In the genomic region with DNA sequence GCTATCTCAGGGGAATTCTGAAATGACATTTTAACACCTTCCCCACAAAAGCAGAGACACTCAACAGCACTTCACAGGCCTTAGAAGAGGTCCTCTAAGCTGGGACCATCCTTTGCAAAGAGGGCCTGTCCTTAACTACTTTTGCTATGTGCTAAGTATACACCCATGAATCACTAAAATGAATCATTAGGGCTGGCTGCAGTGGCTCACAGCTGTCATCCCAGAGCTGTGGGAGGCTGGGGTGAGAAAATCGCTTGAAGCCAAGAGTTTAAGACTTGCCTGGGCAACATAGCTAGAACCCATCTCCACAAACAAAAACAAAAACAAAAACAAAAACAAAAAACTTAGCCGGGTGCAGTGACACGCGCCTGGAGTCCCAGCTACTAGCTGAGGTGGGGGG, we compare ENCODE assay signal across 8 cellular contexts. TPM values are rescaled to one million over a fixed set of nuclear protein-coding genes. Genes with fewer than 3 reads are reported as not detected.
DNase-seq lines count a peak whose midpoint lies in the region; ATAC-seq and TF ChIP-seq lines count a peak whose summit lies in the region.

No MANE protein-coding gene starts in this region.

- H3K27me3 Mint-ChIP-seq in activated naive CD8-positive, alpha-beta T cell treated with anti-CD3 and anti-CD28 coated beads, Interleukin-2, amount 50 U/mL, for 24 hours: no peaks in the 10 kb centered on the region

- H3K9me3 Mint-ChIP-seq in activated naive CD8-positive, alpha-beta T cell treated with anti-CD3 and anti-CD28 coated beads, Interleukin-2, amount 50 U/mL, for 24 hours: no peaks in the 10 kb centered on the region

- intact Hi-C loops in left lung (cut with DNase I): no loop called here

- no peaks in the 10 kb centered on the region for H3K27me3 ChIP-seq in left lung

- peaks cover 0 to 5% of the 10 kb centered on the region in 2 donors for H3K36me3 ChIP-seq in left lung

- no peak overlapping the region for H3K27ac ChIP-seq in left lung

- TF ChIP-seq CTCF in left lung (IDR thresholded peaks at IDR 0.05): no peak

- H3K9me3 ChIP-seq in left lung: no peaks in the 10 kb centered on the region

- peak; percentile 61 for DNase-seq in AG08396 (ENCODE audit: low spot score)
- DNase-seq in HS-27A (ENCODE audit: low read depth): peak; percentile 12
- DNase-seq in activated naive CD8-positive, alpha-beta T cell treated with anti-CD3 and anti-CD28 coated beads, Interleukin-2, amount 50 U/mL, for 24 hours: peak; percentile 18
- DNase-seq in left lung: no peak
- no peak for DNase-seq in DMS114 treated with DMSO at 0.1 percent for 48 hours (lab: John Stamatoyannopoulos, UW; ENCODE audit: unreplicated experiment)
- no peak for DNase-seq in NAMALWA (ENCODE audit: low spot score)
- no peak for DNase-seq in T-helper 9 cell

- H3K4me1 Mint-ChIP-seq in activated naive CD8-positive, alpha-beta T cell treated with anti-CD3 and anti-CD28 coated beads, Interleukin-2, amount 50 U/mL, for 24 hours: peaks cover 14% of the 10 kb centered on the region

- H3K4me3 ChIP-seq in left lung: no peak overlapping the region

- peaks cover 0 to 3% of the 10 kb centered on the region in 2 donors for H3K4me1 ChIP-seq in left lung

- H3K27ac Mint-ChIP-seq in activated naive CD8-positive, alpha-beta T cell treated with anti-CD3 and anti-CD28 coated beads, Interleukin-2, amount 50 U/mL, for 24 hours: no peak overlapping the region

- peak; percentile 98 for ATAC-seq in activated naive CD8-positive, alpha-beta T cell treated with anti-CD3 and anti-CD28 coated beads, Interleukin-2, amount 50 U/mL, for 24 hours
- ATAC-seq in left lung (peak; percentile 85), GM19455 (IDR thresholded peaks at IDR 0.05; ENCODE audit: unreplicated experiment) (no peak)

- H3K36me3 Mint-ChIP-seq in activated naive CD8-positive, alpha-beta T cell treated with anti-CD3 and anti-CD28 coated beads, Interleukin-2, amount 50 U/mL, for 24 hours (ENCODE audit: low read depth): peaks cover 18% of the 10 kb centered on the region

- H3K4me3 Mint-ChIP-seq in activated naive CD8-positive, alpha-beta T cell treated with anti-CD3 and anti-CD28 coated beads, Interleukin-2, amount 50 U/mL, for 24 hours: no peak overlapping the region

RNA-seq across cellular contexts. Expression of a gene that starts 53.9 kb away (rescaled TPM):
- 1 to 10 TPM; 5.2 to 8.4 TPM for total RNA-seq in left lung

Comparison
In these comparisons a context has a peak if more than half of its experiments do, and no peak if none do; other contexts are left out.
1. DNase-seq: peak in AG08396 (single experiment), HS-27A (single experiment) and activated naive CD8-positive, alpha-beta T cell treated with anti-CD3 and anti-CD28 coated beads, Interleukin-2, amount 50 U/mL, for 24 hours (single experiment); none in left lung (0 of 2), DMS114 treated with DMSO at 0.1 percent for 48 hours (single experiment), NAMALWA (single experiment) and T-helper 9 cell (single experiment).